In the genomic region with DNA sequence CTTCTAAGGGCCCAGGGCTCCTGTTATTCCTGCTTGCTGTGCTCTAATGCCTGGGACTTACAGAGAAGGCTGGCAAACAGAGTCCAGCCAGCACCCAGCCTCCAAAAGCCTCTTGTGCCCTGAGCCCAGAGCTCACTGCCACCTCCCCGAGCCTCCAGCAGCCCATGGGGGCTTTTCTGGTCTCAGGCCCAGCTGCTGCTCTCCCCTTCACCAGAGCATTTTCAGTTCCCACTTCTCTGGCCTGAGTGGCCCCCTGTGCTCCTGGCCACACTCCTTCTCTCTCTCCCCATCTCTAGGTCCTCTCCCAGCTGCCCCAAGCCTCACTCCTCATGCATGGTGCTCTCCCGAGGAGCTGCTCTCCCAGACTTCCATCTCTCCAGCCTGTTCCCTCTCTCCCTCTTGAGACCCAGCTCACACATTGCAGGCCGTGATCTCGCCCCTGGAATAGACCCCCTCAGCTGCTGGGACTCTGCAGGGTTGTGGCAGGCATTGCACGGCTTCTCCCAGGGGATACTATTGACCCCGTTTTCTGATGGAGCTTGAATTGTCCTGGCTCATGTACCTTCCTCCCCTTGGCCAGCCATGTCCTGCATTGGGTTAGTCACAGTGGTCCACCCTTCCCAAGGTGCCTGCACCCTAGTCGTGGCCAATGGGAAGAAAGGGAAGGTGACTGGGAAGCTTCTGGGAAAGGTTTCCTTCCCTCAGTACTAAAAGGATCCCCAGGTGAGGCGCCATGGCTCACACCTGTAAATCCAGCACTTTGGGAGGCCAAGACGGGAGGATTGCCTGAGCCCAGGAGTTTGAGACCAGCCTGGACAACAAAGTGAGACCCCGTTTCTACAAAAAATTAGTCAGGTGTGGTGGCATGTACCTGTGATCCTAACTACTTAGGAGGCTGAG, we compare ENCODE assay signal across 24 cellular contexts. TPM values are rescaled to one million over a fixed set of nuclear protein-coding genes. Genes with fewer than 3 reads are reported as not detected.
DNase-seq lines count a peak whose midpoint lies in the region; ATAC-seq and TF ChIP-seq lines count a peak whose summit lies in the region.
"Had no signal": no experiment of that assay in that cellular context is flagged by ENCODE, and none has a peak within 500 bp of the region (broad histone marks: within the 10 kb centered on the region; RNA-seq: fewer than 3 reads in every experiment).

No MANE protein-coding gene starts in this region.

- no peaks in the 10 kb centered on the region for H3K27me3 ChIP-seq in upper lobe of right lung
- H3K27me3 ChIP-seq: left lung, SJCRH30, transverse colon had no signal

- peaks cover 9% of the 10 kb centered on the region for H3K4me1 ChIP-seq in upper lobe of right lung
- H3K4me1 ChIP-seq: parathyroid adenoma had no signal

- no peak for TF ChIP-seq CTCF in brain (conservative IDR thresholded peaks at IDR 0.05)
- no peak for TF ChIP-seq CTCF in upper lobe of right lung (IDR thresholded peaks at IDR 0.05)

- CTCF ChIA-PET in activated CD4-positive, alpha-beta memory T cell treated with anti-CD3 and anti-CD28 coated beads, Interleukin-2, amount 10 ng/mL, durations not matched to agents 7 days and 5 days (lab: Charles Lee), result no interaction called here
- CTCF ChIA-PET in activated CD4-positive, alpha-beta memory T cell treated with anti-CD3 and anti-CD28 coated beads for 36 hours (lab: Charles Lee), result interaction anchor here (2.4 kb wide), 1 partner anchor 18 kb away, joined by 8 read pairs; no protein-coding TSS in a partner anchor

- H3K9me3 Mint-ChIP-seq in activated CD4-positive, alpha-beta memory T cell treated with anti-CD3 and anti-CD28 coated beads, Interleukin-2, amount 10 ng/mL, durations not matched to agents 7 days and 5 days, result no peaks in the 10 kb centered on the region
- no peaks in the 10 kb centered on the region for H3K9me3 Mint-ChIP-seq in activated CD4-positive, alpha-beta memory T cell treated with anti-CD3 and anti-CD28 coated beads for 36 hours
- H3K9me3 Mint-ChIP-seq in brain, result peaks cover 0 to 5% (median 0%) of the 10 kb centered on the region in 5 experiments
- H3K9me3 Mint-ChIP-seq: activated naive CD4-positive, alpha-beta T cell treated with anti-CD3 and anti-CD28 coated beads, Interleukin-2, amount 50 U/mL, for 24 hours had no signal

- POLR2A ChIA-PET in activated CD4-positive, alpha-beta memory T cell treated with anti-CD3 and anti-CD28 coated beads, Interleukin-2, amount 10 ng/mL, durations not matched to agents 7 days and 5 days (lab: Charles Lee), result interaction anchor here (1.3 kb wide), 1 partner anchor 8 kb away, joined by 4 read pairs; the partner anchor contains the start of gene RASSF4
- POLR2A ChIA-PET in activated CD4-positive, alpha-beta memory T cell treated with anti-CD3 and anti-CD28 coated beads for 36 hours (lab: Charles Lee), result interaction anchor here (0.5 kb wide), 1 partner anchor 1576 kb away, joined by 3 read pairs; no protein-coding TSS in a partner anchor

- H3K4me1 Mint-ChIP-seq in activated CD4-positive, alpha-beta memory T cell treated with anti-CD3 and anti-CD28 coated beads, Interleukin-2, amount 10 ng/mL, durations not matched to agents 7 days and 5 days, result no peaks in the 10 kb centered on the region
- H3K4me1 Mint-ChIP-seq in activated CD4-positive, alpha-beta memory T cell treated with anti-CD3 and anti-CD28 coated beads for 36 hours (ENCODE audit: low read depth), result no peaks in the 10 kb centered on the region
- H3K4me1 Mint-ChIP-seq in brain, result peaks cover 55% of the 10 kb centered on the region
- H3K4me1 Mint-ChIP-seq: activated naive CD4-positive, alpha-beta T cell treated with anti-CD3 and anti-CD28 coated beads, Interleukin-2, amount 50 U/mL, for 24 hours had no signal

- no peak overlapping the region for H3K27ac ChIP-seq in upper lobe of right lung
- H3K27ac ChIP-seq: epithelial cell of prostate, parathyroid adenoma, SJCRH30, transverse colon had no signal

- H3K4me3 ChIP-seq in upper lobe of right lung, result no peak overlapping the region
- H3K4me3 ChIP-seq: left lung, SJCRH30, smooth muscle cell, transverse colon had no signal

- peaks cover 4% of the 10 kb centered on the region for H3K27me3 Mint-ChIP-seq in activated CD4-positive, alpha-beta memory T cell treated with anti-CD3 and anti-CD28 coated beads, Interleukin-2, amount 10 ng/mL, durations not matched to agents 7 days and 5 days
- H3K27me3 Mint-ChIP-seq in activated CD4-positive, alpha-beta memory T cell treated with anti-CD3 and anti-CD28 coated beads for 36 hours, result peaks cover 4% of the 10 kb centered on the region
- no peaks in the 10 kb centered on the region for H3K27me3 Mint-ChIP-seq in brain
- H3K27me3 Mint-ChIP-seq: activated naive CD4-positive, alpha-beta T cell treated with anti-CD3 and anti-CD28 coated beads, Interleukin-2, amount 50 U/mL, for 24 hours had no signal

- H3K36me3 Mint-ChIP-seq in activated CD4-positive, alpha-beta memory T cell treated with anti-CD3 and anti-CD28 coated beads, Interleukin-2, amount 10 ng/mL, durations not matched to agents 7 days and 5 days (ENCODE audit: low read depth), result no peaks in the 10 kb centered on the region
- H3K36me3 Mint-ChIP-seq in activated CD4-positive, alpha-beta memory T cell treated with anti-CD3 and anti-CD28 coated beads for 36 hours, result peaks cover 3% of the 10 kb centered on the region
- no peaks in the 10 kb centered on the region for H3K36me3 Mint-ChIP-seq in brain

- no peak overlapping the region for H3K27ac Mint-ChIP-seq in activated CD4-positive, alpha-beta memory T cell treated with anti-CD3 and anti-CD28 coated beads, Interleukin-2, amount 10 ng/mL, durations not matched to agents 7 days and 5 days
- H3K27ac Mint-ChIP-seq in activated CD4-positive, alpha-beta memory T cell treated with anti-CD3 and anti-CD28 coated beads for 36 hours, result no peak overlapping the region
- peak overlapping the region in 3 of 5 experiments; percentile 19 to 63 (median 56) for H3K27ac Mint-ChIP-seq in brain
- H3K27ac Mint-ChIP-seq: activated naive CD4-positive, alpha-beta T cell treated with anti-CD3 and anti-CD28 coated beads, Interleukin-2, amount 50 U/mL, for 24 hours had no signal

- intact Hi-C loops in activated CD4-positive, alpha-beta memory T cell treated with anti-CD3 and anti-CD28 coated beads for 36 hours (cut with micrococcal nuclease), result no loop called here
- intact Hi-C loops in sciatic nerve (cut with DNase I), result no loop called here
- intact Hi-C loops in upper lobe of right lung (cut with DNase I), result no loop called here

- ATAC-seq in HG02642 (IDR thresholded peaks at IDR 0.05; ENCODE audit: poor library complexity, unreplicated experiment) (peak; percentile 40), sciatic nerve (peak; percentile 12), upper lobe of right lung (no peak)
- ATAC-seq: left lung had no signal

- H3K4me3 Mint-ChIP-seq in activated CD4-positive, alpha-beta memory T cell treated with anti-CD3 and anti-CD28 coated beads, Interleukin-2, amount 10 ng/mL, durations not matched to agents 7 days and 5 days, result no peak overlapping the region
- H3K4me3 Mint-ChIP-seq in activated CD4-positive, alpha-beta memory T cell treated with anti-CD3 and anti-CD28 coated beads for 36 hours, result no peak overlapping the region
- no peak overlapping the region for H3K4me3 Mint-ChIP-seq in brain
- H3K4me3 Mint-ChIP-seq: activated naive CD4-positive, alpha-beta T cell treated with anti-CD3 and anti-CD28 coated beads, Interleukin-2, amount 50 U/mL, for 24 hours had no signal

- no peaks in the 10 kb centered on the region for H3K9me3 ChIP-seq in upper lobe of right lung
- H3K9me3 ChIP-seq: left lung, SJCRH30, transverse colon had no signal

- H3K36me3 ChIP-seq in upper lobe of right lung, result peaks cover 3% of the 10 kb centered on the region
- H3K36me3 ChIP-seq: SJCRH30, transverse colon had no signal

- peak; percentile 6 for DNase-seq in activated CD4-positive, alpha-beta memory T cell treated with anti-CD3 and anti-CD28 coated beads, Interleukin-2, amount 10 ng/mL, durations not matched to agents 7 days and 5 days
- no peak for DNase-seq in activated CD4-positive, alpha-beta memory T cell treated with anti-CD3 and anti-CD28 coated beads for 36 hours
- DNase-seq in sciatic nerve (ENCODE audit: low spot score) (no peak), germinal center (ENCODE audit: low spot score) (no peak), upper lobe of right lung (no peak), NCI-H526 treated with DMSO at 0.1 percent for 48 hours (lab: John Stamatoyannopoulos, UW) (no peak)
- DNase-seq: 8988T; activated CD4-positive, alpha-beta T cell treated with anti-CD3 and anti-CD28 coated beads for 1 hour; activated T-cell treated with anti-CD3 and anti-CD28 coated beads for 4 hours; C1 segment of cervical spinal cord; dermis blood vessel endothelial cell; left lung; MM.1S; NCI-H1930; NCI-H510A treated with DMSO at 0.1 percent for 48 hours; SJCRH30; transverse colon had no signal

RNA-seq across cellular contexts. Expression of gene RASSF4, which starts 9.0 kb away (rescaled TPM):
- total RNA-seq in activated CD4-positive, alpha-beta memory T cell treated with anti-CD3 and anti-CD28 coated beads, Interleukin-2, amount 10 ng/mL, durations not matched to agents 7 days and 5 days, result 1 to 10 TPM in 1 of 2 experiments, under 1 TPM in 1; 0.50 to 1.2 TPM
- 1 to 10 TPM in 1 of 2 experiments, under 1 TPM in 1; 0.77 to 1.1 TPM for total RNA-seq in activated CD4-positive, alpha-beta memory T cell treated with anti-CD3 and anti-CD28 coated beads for 36 hours
- polyA plus RNA-seq in brain (ENCODE audit: insufficient read depth, low read depth, low replicate concordance), result 23.9 TPM
- total RNA-seq in sciatic nerve (63.7 TPM), upper lobe of right lung (40.9 TPM)

RNA-seq across cellular contexts. Expression of gene DEPP1, which starts 28.0 kb away (rescaled TPM):
- 1 to 10 TPM; 1.2 to 1.9 TPM for total RNA-seq in activated CD4-positive, alpha-beta memory T cell treated with anti-CD3 and anti-CD28 coated beads, Interleukin-2, amount 10 ng/mL, durations not matched to agents 7 days and 5 days
- total RNA-seq in activated CD4-positive, alpha-beta memory T cell treated with anti-CD3 and anti-CD28 coated beads for 36 hours, result under 1 TPM; 0.34 to 0.40 TPM
- 33.5 TPM for polyA plus RNA-seq in brain (ENCODE audit: insufficient read depth, low read depth, low replicate concordance)
- total RNA-seq in sciatic nerve (190 TPM), upper lobe of right lung (160 TPM)

RNA-seq across cellular contexts. Expression of gene TMEM72, which starts 39.4 kb away (rescaled TPM):
- not detected for total RNA-seq in activated CD4-positive, alpha-beta memory T cell treated with anti-CD3 and anti-CD28 coated beads, Interleukin-2, amount 10 ng/mL, durations not matched to agents 7 days and 5 days
- not detected for total RNA-seq in activated CD4-positive, alpha-beta memory T cell treated with anti-CD3 and anti-CD28 coated beads for 36 hours
- polyA plus RNA-seq in brain (ENCODE audit: insufficient read depth, low read depth, low replicate concordance), result not detected
- total RNA-seq in sciatic nerve (not detected), upper lobe of right lung (not detected)
- total RNA-seq: dermis blood vessel endothelial cell, frontal cortex, smooth muscle cell had no signal
- polyA plus RNA-seq: smooth muscle cell had no signal

RNA-seq across cellular contexts. Expression of gene ZNF22, which starts 50.1 kb away (rescaled TPM):
- total RNA-seq in activated CD4-positive, alpha-beta memory T cell treated with anti-CD3 and anti-CD28 coated beads, Interleukin-2, amount 10 ng/mL, durations not matched to agents 7 days and 5 days, result 10 to 100 TPM; 22.9 to 24.7 TPM
- 10 to 100 TPM; 19.3 to 19.9 TPM for total RNA-seq in activated CD4-positive, alpha-beta memory T cell treated with anti-CD3 and anti-CD28 coated beads for 36 hours
- polyA plus RNA-seq in brain (ENCODE audit: insufficient read depth, low read depth, low replicate concordance), result 20.2 TPM
- total RNA-seq in sciatic nerve (24.9 TPM), upper lobe of right lung (26.9 TPM)

Comparison
In these comparisons a context has a peak if more than half of its experiments do, and no peak if none do; other contexts are left out.
1. H3K27ac Mint-ChIP-seq: peak in brain (3 of 5); none in activated CD4-positive, alpha-beta memory T cell treated with anti-CD3 and anti-CD28 coated beads, Interleukin-2, amount 10 ng/mL, durations not matched to agents 7 days and 5 days (single experiment) and activated CD4-positive, alpha-beta memory T cell treated with anti-CD3 and anti-CD28 coated beads for 36 hours (single experiment).
2. RNA of gene RASSF4, which starts 9.0 kb away (total RNA-seq): 63.7 TPM in sciatic nerve (single experiment) and 40.9 TPM in upper lobe of right lung (single experiment); 0.50 to 1.2 TPM in activated CD4-positive, alpha-beta memory T cell treated with anti-CD3 and anti-CD28 coated beads, Interleukin-2, amount 10 ng/mL, durations not matched to agents 7 days and 5 days and 0.77 to 1.1 TPM in activated CD4-positive, alpha-beta memory T cell treated with anti-CD3 and anti-CD28 coated beads for 36 hours; every median in the first group is over 10 times any median in the second.
3. RNA of gene DEPP1, which starts 28.0 kb away (total RNA-seq): 190 TPM in sciatic nerve (single experiment) and 160 TPM in upper lobe of right lung (single experiment); 1.2 to 1.9 TPM in activated CD4-positive, alpha-beta memory T cell treated with anti-CD3 and anti-CD28 coated beads, Interleukin-2, amount 10 ng/mL, durations not matched to agents 7 days and 5 days and 0.34 to 0.40 TPM in activated CD4-positive, alpha-beta memory T cell treated with anti-CD3 and anti-CD28 coated beads for 36 hours; every median in the first group is over 10 times any median in the second.